Comparison of ENCODE assay signal across 12 cellular contexts in genomic region chr11:75113049-75113448, GRCh38. TPM values are rescaled to one million over a fixed set of nuclear protein-coding genes. Genes with fewer than 3 reads are reported as not detected.
"Had no signal": no experiment of that assay in that cellular context is flagged by ENCODE, and none has a peak within 500 bp of the region (broad histone marks: within the 10 kb centered on the region; RNA-seq: fewer than 3 reads in every experiment).

No MANE protein-coding gene starts in this region.

- FAIRE-seq: H1, H54 had no signal

- H3K36me3 ChIP-seq: HAP-1 had no signal

- H3K4me1 Mint-ChIP-seq: GM23338 had no signal

- H3K9ac ChIP-seq: GM23248 had no signal

- DNase-seq: GM23248, GOT3, H7, H9, HCEC 1CT, HFFc6 had no signal

- H3K4me3 ChIP-seq: GM23248, GM23338, HAP-1 had no signal

- H2AFZ ChIP-seq: GM23248, GM23338 had no signal

- ATAC-seq: GM23338, HCT116 had no signal

- H3K27ac Mint-ChIP-seq: GM23338, H9, HFFc6 had no signal

- H3K4me3 Mint-ChIP-seq: GM23338, H9, HFFc6 had no signal

- H3K27ac ChIP-seq: GM23248 had no signal

- H3K4me1 ChIP-seq: HAP-1 had no signal

- H3K4me2 ChIP-seq: GM23338 had no signal

- H3K9me3 ChIP-seq: HAP-1 had no signal

RNA-seq across cellular contexts. Expression of gene OR2AT4, which starts 16.4 kb away (rescaled TPM):
- total RNA-seq: GM23248, GM23338, H1, H4, H7, H9, HFFc6 had no signal
- polyA plus RNA-seq: GM23248, GM23338, H1 had no signal

RNA-seq across cellular contexts. Expression of gene SLCO2B1, which starts 37.9 kb away (rescaled TPM):
- total RNA-seq: GM23248, GM23338, H1, H4, H9, HFFc6 had no signal
- polyA plus RNA-seq: GM23248, GM23338 had no signal
